8 cellular contexts compared by ENCODE assay signal in genomic region chr19:7098701-7099596, GRCh38. TPM values are rescaled to one million over a fixed set of nuclear protein-coding genes. Genes with fewer than 3 reads are reported as not detected.
DNase-seq lines count a peak whose midpoint lies in the region; ATAC-seq and TF ChIP-seq lines count a peak whose summit lies in the region.

No MANE protein-coding gene starts in this region.

- H3K27me3 ChIP-seq in thoracic aorta (replicated peaks; ENCODE audit: insufficient read depth), result no peaks in the 10 kb centered on the region

- H3K9me3 ChIP-seq in thoracic aorta, result peaks cover 8% of the 10 kb centered on the region

- H3K4me1 Mint-ChIP-seq in activated naive CD8-positive, alpha-beta T cell treated with anti-CD3 and anti-CD28 coated beads for 36 hours, result peaks cover 7% of the 10 kb centered on the region
- peaks cover 10% of the 10 kb centered on the region for H3K4me1 Mint-ChIP-seq in osteocyte (ENCODE audit: unreplicated experiment)

- peaks cover 30% of the 10 kb centered on the region for H3K9me3 Mint-ChIP-seq in activated naive CD8-positive, alpha-beta T cell treated with anti-CD3 and anti-CD28 coated beads for 36 hours
- peaks cover 24% of the 10 kb centered on the region for H3K9me3 Mint-ChIP-seq in osteocyte (ENCODE audit: unreplicated experiment)

- no peaks in the 10 kb centered on the region for H3K36me3 ChIP-seq in thoracic aorta

- intact Hi-C loops in head of caudate nucleus (cut with DNase I), result no loop called here

- no peaks in the 10 kb centered on the region for H3K27me3 Mint-ChIP-seq in activated naive CD8-positive, alpha-beta T cell treated with anti-CD3 and anti-CD28 coated beads for 36 hours
- H3K27me3 Mint-ChIP-seq in osteocyte (ENCODE audit: unreplicated experiment), result no peaks in the 10 kb centered on the region

- TF ChIP-seq POLR2A in GM10847 (IDR thresholded peaks at IDR 0.05; ENCODE audit: extremely low read depth, insufficient read length), result peak; percentile 67

- peak overlapping the region; percentile 92 for H3K4me3 ChIP-seq in thoracic aorta

- H3K36me3 Mint-ChIP-seq in activated naive CD8-positive, alpha-beta T cell treated with anti-CD3 and anti-CD28 coated beads for 36 hours, result peaks cover 22% of the 10 kb centered on the region
- peaks cover 10% of the 10 kb centered on the region for H3K36me3 Mint-ChIP-seq in osteocyte (ENCODE audit: unreplicated experiment)

- no peaks in the 10 kb centered on the region for H3K4me1 ChIP-seq in thoracic aorta (ENCODE audit: control insufficient read depth in 1 of 2, low read depth in 2 of 2)

- ATAC-seq in HG02623 (IDR thresholded peaks at IDR 0.05; ENCODE audit: unreplicated experiment), result peak; percentile 81
- ATAC-seq in thoracic aorta (ENCODE audit: insufficient number of reproducible peaks, low FRiP score, low read depth), result peak; percentile 90

- DNase-seq in NCI-H1105 (lab: John Stamatoyannopoulos, UW) (peak; percentile 95), SKM-1 treated with dmso at 0.1 percent for 144 hours (lab: John Stamatoyannopoulos, UW; ENCODE audit: unreplicated experiment) (peak; percentile 92), head of caudate nucleus (peak; percentile 71 to 95 (median 90)), osteocyte (ENCODE audit: extremely low spot score, unreplicated experiment) (peak; percentile 97), thoracic aorta (ENCODE audit: low spot score) (peak; percentile 60)
- peak; percentile 90 for DNase-seq in activated naive CD8-positive, alpha-beta T cell treated with anti-CD3 and anti-CD28 coated beads for 36 hours

- peak overlapping the region; percentile 95 for H3K27ac Mint-ChIP-seq in activated naive CD8-positive, alpha-beta T cell treated with anti-CD3 and anti-CD28 coated beads for 36 hours
- H3K27ac Mint-ChIP-seq in osteocyte (ENCODE audit: unreplicated experiment), result peak overlapping the region; percentile 99

- TF ChIP-seq CTCF in osteocyte (IDR thresholded peaks at IDR 0.05) (no peak), thoracic aorta (IDR thresholded peaks at IDR 0.05) (no peak)

- H3K27ac ChIP-seq in thoracic aorta, result peak overlapping the region; percentile 83 to 97

- peak overlapping the region; percentile 92 for H3K4me3 Mint-ChIP-seq in activated naive CD8-positive, alpha-beta T cell treated with anti-CD3 and anti-CD28 coated beads for 36 hours
- peak overlapping the region; percentile 87 for H3K4me3 Mint-ChIP-seq in osteocyte (ENCODE audit: unreplicated experiment)

RNA-seq across cellular contexts. Expression of gene ZNF557, which starts 29.4 kb away (rescaled TPM):
- 10 to 100 TPM; 10.5 to 11.6 TPM for total RNA-seq in activated naive CD8-positive, alpha-beta T cell treated with anti-CD3 and anti-CD28 coated beads for 36 hours
- 13.5 and 13.6 TPM in 2 replicates for total RNA-seq in osteocyte
- total RNA-seq in thoracic aorta, result 10 to 100 TPM in 1 of 2 donors, 1 to 10 TPM in 1; 8.3 to 12.1 TPM

RNA-seq across cellular contexts. Expression of gene MBD3L3, which starts 40.5 kb away (rescaled TPM):
- not detected for total RNA-seq in activated naive CD8-positive, alpha-beta T cell treated with anti-CD3 and anti-CD28 coated beads for 36 hours
- total RNA-seq in osteocyte, result not detected in 2 replicates
- total RNA-seq in thoracic aorta, result not detected

RNA-seq across cellular contexts. Expression of gene MBD3L2, which starts 49.8 kb away (rescaled TPM):
- total RNA-seq in activated naive CD8-positive, alpha-beta T cell treated with anti-CD3 and anti-CD28 coated beads for 36 hours, result not detected
- total RNA-seq in osteocyte, result not detected in 2 replicates
- total RNA-seq in thoracic aorta, result not detected

RNA-seq across cellular contexts. Expression of gene MBD3L4, which starts 59.0 kb away (rescaled TPM):
- total RNA-seq in activated naive CD8-positive, alpha-beta T cell treated with anti-CD3 and anti-CD28 coated beads for 36 hours, result not detected
- not detected in 2 replicates for total RNA-seq in osteocyte
- total RNA-seq in thoracic aorta, result not detected

Comparison
In these comparisons a context has a peak if more than half of its experiments do, and no peak if none do; other contexts are left out.
1. Peak in every context shown above with its lines: DNase-seq, ATAC-seq, H3K4me3 ChIP-seq and H3K27ac ChIP-seq.